Comparison of ENCODE assay signal across 28 cellular contexts in the genomic region with DNA sequence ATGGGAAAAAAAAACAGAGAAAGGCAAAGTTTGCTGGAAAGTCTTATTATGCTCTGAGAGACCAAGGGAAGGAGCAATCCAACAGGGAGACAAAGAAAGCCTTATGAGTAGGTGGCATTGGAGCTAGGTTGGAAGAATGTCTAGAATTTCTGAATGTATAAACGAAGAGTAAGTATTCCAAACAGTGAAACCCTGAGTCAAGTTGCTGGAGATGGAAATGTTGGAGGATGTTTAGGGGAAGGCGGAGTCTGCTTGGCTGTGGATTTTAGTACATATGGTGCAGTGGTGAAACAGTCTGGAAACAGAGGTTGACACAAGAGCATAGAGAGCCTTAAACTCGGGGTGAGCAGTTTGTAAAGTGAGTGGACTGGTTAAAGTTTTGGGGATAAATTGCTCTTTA.
"Had no signal": no experiment of that assay in that cellular context is flagged by ENCODE, and none has a peak within 500 bp of the region (broad histone marks: within the 10 kb centered on the region; RNA-seq: fewer than 3 reads in every experiment).

No MANE protein-coding gene starts in this region.

- H3K4me1 ChIP-seq: adrenal gland, esophagus muscularis mucosa had no signal

- DNase-seq: activated B cell treated with CpG ODN at 0.5 μM for 24 hours; activated CD4-positive, alpha-beta memory T cell treated with anti-CD3 and anti-CD28 coated beads for 36 hours; activated CD4-positive, alpha-beta T cell treated with anti-CD3 and anti-CD28 coated beads for 48 hours; activated CD4-positive, alpha-beta T cell treated with anti-CD3 and anti-CD28 coated beads, Interleukin-2, amount 50 U/mL, for 1 hour; activated CD8-positive, alpha-beta memory T cell treated with anti-CD3 and anti-CD28 coated beads, Interleukin-2, amount 10 ng/mL, durations not matched to agents 7 days and 5 days; activated CD8-positive, alpha-beta memory T cell treated with anti-CD3 and anti-CD28 coated beads, Interleukin-2, amount 50 U/mL, for 4 hours; activated CD8-positive, alpha-beta T cell treated with anti-CD3 and anti-CD28 coated beads, Interleukin-2, amount 10 ng/mL, durations not matched to agents 7 days and 5 days; activated effector memory CD4-positive, alpha-beta T cell treated with anti-CD3 and anti-CD28 coated beads, Interleukin-2, amount 50 U/mL, for 16 hours; activated naive CD4-positive, alpha-beta T cell treated with anti-CD3 and anti-CD28 coated beads for 36 hours; activated naive CD8-positive, alpha-beta T cell treated with anti-CD3 and anti-CD28 coated beads for 36 hours; activated naive CD8-positive, alpha-beta T cell treated with anti-CD3 and anti-CD28 coated beads, Interleukin-2, amount 50 U/mL, for 24 hours; activated T-cell treated with anti-CD3 and anti-CD28 coated beads, Interleukin-2, amount 50 U/mL, for 1 hour; activated T-cell treated with anti-CD3 and anti-CD28 coated beads, Interleukin-2, amount 50 U/mL, for 48 hours; adrenal gland; amygdala; aorta; brain microvascular endothelial cell; effector CD4-positive, alpha-beta T cell; effector memory CD8-positive, alpha-beta T cell; erythroblast; head of caudate nucleus; T-helper 1 cell; T-helper 17 cell; T1000; WERI-Rb-1 had no signal

- ATAC-seq: activated CD4-positive, CD25-positive, alpha-beta regulatory T cell treated with anti-CD3 and anti-CD28 coated beads, Interleukin-2, amount 50 U/mL, for 24 hours; activated CD8-positive, alpha-beta memory T cell treated with anti-CD3 and anti-CD28 coated beads, Interleukin-2, amount 10 ng/mL, durations not matched to agents 7 days and 5 days; activated CD8-positive, alpha-beta T cell treated with anti-CD3 and anti-CD28 coated beads, Interleukin-2, amount 10 ng/mL, durations not matched to agents 7 days and 5 days; activated naive CD8-positive, alpha-beta T cell treated with anti-CD3 and anti-CD28 coated beads, Interleukin-2, amount 50 U/mL, for 24 hours; effector memory CD8-positive, alpha-beta T cell; T-helper 17 cell had no signal

- H3K36me3 ChIP-seq: adrenal gland, brain microvascular endothelial cell, esophagus muscularis mucosa, WERI-Rb-1 had no signal

- H3K27ac ChIP-seq: adrenal gland, brain microvascular endothelial cell, coronary artery, esophagus muscularis mucosa, WERI-Rb-1 had no signal

- H3K4me3 ChIP-seq: adrenal gland, coronary artery, esophagus muscularis mucosa had no signal

- H3K27me3 ChIP-seq: adrenal gland, brain microvascular endothelial cell, esophagus muscularis mucosa had no signal
